17 cellular contexts compared by ENCODE assay signal in the genomic region with DNA sequence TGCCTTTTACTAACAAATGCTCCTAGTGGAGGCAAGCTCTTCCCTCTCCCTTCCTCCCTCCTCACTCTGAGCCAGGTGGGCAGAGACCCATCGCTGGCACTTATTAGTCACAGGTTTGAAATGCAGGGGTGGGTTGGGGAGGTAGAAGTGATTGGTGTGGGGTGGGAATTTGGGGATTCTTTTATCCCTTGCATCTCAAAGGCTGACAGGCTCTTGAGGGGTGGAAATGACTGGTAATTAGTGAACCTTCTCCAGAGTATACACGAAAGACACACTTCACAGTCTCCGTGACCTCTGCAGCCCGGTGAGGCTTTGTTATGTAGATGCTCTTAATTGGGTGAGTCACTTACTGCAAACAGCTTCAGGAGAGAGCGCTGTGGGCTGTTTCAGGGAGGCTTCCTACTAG. TPM values are rescaled to one million over a fixed set of nuclear protein-coding genes. Genes with fewer than 3 reads are reported as not detected.
A peak's percentile ranks its signal among the peaks of the same experiment; 100 is the strongest.
DNase-seq lines count a peak whose midpoint lies in the region; ATAC-seq and TF ChIP-seq lines count a peak whose summit lies in the region.
"Had no signal": no experiment of that assay in that cellular context is flagged by ENCODE, and none has a peak within 500 bp of the region (broad histone marks: within the 10 kb centered on the region; RNA-seq: fewer than 3 reads in every experiment).

No MANE protein-coding gene starts in this region.

- H3K27me3 ChIP-seq in H9 (ENCODE audit: insufficient read depth, low read length), result peaks cover 75% of the 10 kb centered on the region

- DNase-seq in A172 (ENCODE audit: low spot score), result peak; percentile 40
- peak; percentile 92 for DNase-seq in H9
- DNase-seq in NCI-H748 treated with DMSO at 0.1 percent for 48 hours (lab: John Stamatoyannopoulos, UW), result peak; percentile 52
- peak in 34 of 42 donors; percentile 23 to 92 (median 68) for DNase-seq in head of caudate nucleus
- DNase-seq in NCI-H226, result no peak
- DNase-seq in T-helper 1 cell, result no peak
- DNase-seq: activated CD4-positive, CD25-positive, alpha-beta regulatory T cell; activated naive CD4-positive, alpha-beta T cell treated with anti-CD3 and anti-CD28 coated beads for 36 hours; Caco-2; dorsolateral prefrontal cortex; mesenchymal stem cell; NCI-H1048 had no signal

- no peak overlapping the region for H3K27ac Mint-ChIP-seq in H9
- H3K27ac Mint-ChIP-seq: activated naive CD4-positive, alpha-beta T cell treated with anti-CD3 and anti-CD28 coated beads for 36 hours; stimulated activated effector memory CD8-positive, alpha-beta T cell treated with anti-CD3 and anti-CD28 coated beads, Interleukin-12 subunit alpha, Interleukin-12 subunit beta, amount 100 ng/mL, for 72 hours had no signal

- no peaks in the 10 kb centered on the region for H4K20me1 ChIP-seq in H9 (ENCODE audit: control insufficient read depth, insufficient read depth, insufficient read length)

- no peak overlapping the region for H3K4ac ChIP-seq in H9 (ENCODE audit: low read depth, low read length)

- no peak overlapping the region for H4K5ac ChIP-seq in H9 (ENCODE audit: insufficient read length, low read depth, low read length)

- H3K4me1 ChIP-seq in H9 (ENCODE audit: insufficient read depth, low read length), result no peaks in the 10 kb centered on the region
- H3K4me1 ChIP-seq: Caco-2 had no signal

- no peaks in the 10 kb centered on the region for H3K9me3 ChIP-seq in H9 (ENCODE audit: control insufficient read depth, low read depth, low read length)
- H3K9me3 ChIP-seq: Caco-2 had no signal

- H3K27ac ChIP-seq in H9 (ENCODE audit: insufficient read length, low read depth, low read length), result no peak overlapping the region
- H3K27ac ChIP-seq: dorsolateral prefrontal cortex, SK-N-MC had no signal

- H3K23ac ChIP-seq in H9 (ENCODE audit: insufficient read length, low read depth, low read length), result no peak overlapping the region

- no peak overlapping the region for H3K4me2 ChIP-seq in H9 (ENCODE audit: insufficient read depth, insufficient read length, low read length)

- no peak overlapping the region for H4K8ac ChIP-seq in H9 (replicated peaks; ENCODE audit: insufficient read length, low read depth, low read length)

- no peak overlapping the region for H2AFZ ChIP-seq in H9 (ENCODE audit: low read length)

- no peak overlapping the region for H3K4me3 Mint-ChIP-seq in H9
- H3K4me3 Mint-ChIP-seq: activated naive CD4-positive, alpha-beta T cell treated with anti-CD3 and anti-CD28 coated beads for 36 hours; brain; stimulated activated effector memory CD8-positive, alpha-beta T cell treated with anti-CD3 and anti-CD28 coated beads, Interleukin-12 subunit alpha, Interleukin-12 subunit beta, amount 100 ng/mL, for 72 hours had no signal

- intact Hi-C loops in head of caudate nucleus (cut with DNase I), result no loop called here

- no peak overlapping the region for H2BK15ac ChIP-seq in H9 (ENCODE audit: low read depth, low read length)

- H3K27me3 Mint-ChIP-seq in H9 (ENCODE audit: low read depth), result peaks cover 100% of the 10 kb centered on the region

- no peaks in the 10 kb centered on the region; a peak in 1 of 7 replicates for H3K36me3 Mint-ChIP-seq in H9 (ENCODE audit: insufficient read depth in 1 of 3, low read depth in 3 of 3)
- H3K36me3 Mint-ChIP-seq: brain; stimulated activated effector memory CD8-positive, alpha-beta T cell treated with anti-CD3 and anti-CD28 coated beads, Interleukin-12 subunit alpha, Interleukin-12 subunit beta, amount 100 ng/mL, for 72 hours had no signal

- no peak overlapping the region for H3T11ph ChIP-seq in H9 (ENCODE audit: low read length)

- no peak overlapping the region for H3K9ac ChIP-seq in H9 (ENCODE audit: extremely low read depth, insufficient read length, low read length)

- no peak overlapping the region for H4K91ac ChIP-seq in H9 (ENCODE audit: insufficient read length, low read depth, low read length)

- H3K79me2 ChIP-seq in H9 (ENCODE audit: insufficient read depth, low read length), result no peaks in the 10 kb centered on the region

- WGBS in H9 (ENCODE audit: extremely low coverage, insufficient read length, low lambda C conversion rate), result no CpG with 5 or more reads among the region's 5 CpGs

- H3K9me3 Mint-ChIP-seq in H9, result no peaks in the 10 kb centered on the region; a peak in 1 of 5 replicates
- H3K9me3 Mint-ChIP-seq: activated naive CD4-positive, alpha-beta T cell treated with anti-CD3 and anti-CD28 coated beads for 36 hours; stimulated activated effector memory CD8-positive, alpha-beta T cell treated with anti-CD3 and anti-CD28 coated beads, Interleukin-12 subunit alpha, Interleukin-12 subunit beta, amount 100 ng/mL, for 72 hours had no signal

- no peak overlapping the region for H3K18ac ChIP-seq in H9 (ENCODE audit: insufficient read length, low read depth, low read length)

- H2BK12ac ChIP-seq in H9 (ENCODE audit: insufficient read length, low read depth, low read length), result no peak overlapping the region

- no peaks in the 10 kb centered on the region for H3K79me1 ChIP-seq in H9 (ENCODE audit: insufficient read depth, low read depth, low read length, poor library complexity, severe bottlenecking)

- no peak overlapping the region for H2BK120ac ChIP-seq in H9 (ENCODE audit: low read depth, low read length, poor library complexity, severe bottlenecking)

- no peak for TF ChIP-seq CTCF in H9 (conservative IDR thresholded peaks at IDR 0.05)

- H3K56ac ChIP-seq in H9 (ENCODE audit: insufficient read length, low read depth, low read length), result no peak overlapping the region

- no peak overlapping the region for H2AK5ac ChIP-seq in H9 (ENCODE audit: insufficient read length, low read length)

- H2BK5ac ChIP-seq in H9 (ENCODE audit: insufficient read length, low read length), result no peak overlapping the region

- peaks cover 12% of the 10 kb centered on the region in 2 experiments for H3K4me1 Mint-ChIP-seq in H9
- H3K4me1 Mint-ChIP-seq: stimulated activated effector memory CD8-positive, alpha-beta T cell treated with anti-CD3 and anti-CD28 coated beads, Interleukin-12 subunit alpha, Interleukin-12 subunit beta, amount 100 ng/mL, for 72 hours had no signal

- no peaks in the 10 kb centered on the region for H3K23me2 ChIP-seq in H9 (ENCODE audit: insufficient read length, low read depth, low read length, poor library complexity, severe bottlenecking)

- no peak overlapping the region for H3K14ac ChIP-seq in H9 (ENCODE audit: insufficient read depth, low read length)

- ATAC-seq in GM18502 (IDR thresholded peaks at IDR 0.05; ENCODE audit: poor library complexity, unreplicated experiment), result no peak
- no peak for ATAC-seq in GM21619 (IDR thresholded peaks at IDR 0.05; ENCODE audit: unreplicated experiment)
- ATAC-seq: stimulated activated effector memory CD8-positive, alpha-beta T cell treated with anti-CD3 and anti-CD28 coated beads, Interleukin-12 subunit alpha, Interleukin-12 subunit beta, amount 100 ng/mL, for 72 hours had no signal

- H2BK20ac ChIP-seq in H9 (ENCODE audit: low read depth, low read length, poor library complexity, severe bottlenecking), result no peak overlapping the region

RNA-seq across cellular contexts. Expression of gene LRMDA, which starts 13.9 kb away (rescaled TPM):
- 0.07 TPM in 1 of 2 replicates, not detected in the other for total RNA-seq in A172 (2014; rRNA removed; shearing (Covaris generic))
- 1.8 and 2.1 TPM in 2 replicates for total RNA-seq in H9 (2021)
- total RNA-seq: activated naive CD4-positive, alpha-beta T cell treated with anti-CD3 and anti-CD28 coated beads for 36 hours had no signal

RNA-seq across cellular contexts. Expression of gene ZNF503, which starts 16.0 kb away (rescaled TPM):
- 8.8 and 10.6 TPM in 2 replicates for total RNA-seq in A172 (2014; rRNA removed; shearing (Covaris generic))
- total RNA-seq in H9 (2021), result 0.09 and 0.13 TPM in 2 replicates

Comparison
In these comparisons a context has a peak if more than half of its experiments do, and no peak if none do; other contexts are left out.
1. DNase-seq: peak in A172 (single experiment), H9 (single experiment), NCI-H748 treated with DMSO at 0.1 percent for 48 hours (single experiment) and head of caudate nucleus (34 of 42); none in NCI-H226 (single experiment) and T-helper 1 cell (0 of 5).